8 cellular contexts compared by ENCODE assay signal in the genomic region with DNA sequence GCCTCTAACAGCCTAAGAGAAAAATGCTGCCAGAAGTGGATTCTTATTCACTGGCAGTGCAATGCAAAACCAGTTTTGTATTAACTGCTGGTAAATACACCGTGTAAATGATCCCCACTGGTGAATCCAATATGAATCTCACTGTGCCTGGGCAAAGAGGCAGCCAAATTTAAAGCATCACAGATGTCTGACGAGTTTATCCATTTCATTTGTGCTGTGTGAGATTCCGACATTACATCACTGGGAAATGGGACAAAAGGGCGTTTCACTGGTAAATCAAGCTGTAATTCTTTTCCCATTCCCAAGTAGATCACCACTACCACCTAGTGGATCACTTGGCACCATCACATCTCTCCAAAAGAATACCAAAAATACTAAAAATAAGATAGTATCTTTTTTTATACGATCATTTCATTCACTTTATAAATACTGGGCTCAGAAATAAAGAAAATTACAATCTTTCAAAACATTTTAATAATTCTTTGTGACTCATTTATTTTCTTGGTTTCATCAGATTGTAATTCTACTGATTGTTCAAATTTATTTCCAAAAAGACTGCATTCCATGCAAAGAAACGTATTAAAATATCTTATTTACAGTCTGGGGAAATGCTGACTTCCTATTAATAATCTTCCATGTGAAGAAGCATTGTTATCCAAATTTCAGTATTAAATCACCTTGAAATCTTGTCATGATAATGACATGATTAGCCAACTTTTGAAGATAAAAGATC.
DNase-seq lines count a peak whose midpoint lies in the region; ATAC-seq and TF ChIP-seq lines count a peak whose summit lies in the region.

No MANE protein-coding gene starts in this region.

- peaks cover 11% of the 10 kb centered on the region for H3K4me1 Mint-ChIP-seq in endodermal cell
- H3K4me1 Mint-ChIP-seq in naive thymus-derived CD8-positive, alpha-beta T cell, result no peaks in the 10 kb centered on the region

- no peak overlapping the region for H3K4me2 ChIP-seq in neuronal stem cell (ENCODE audit: insufficient read depth, low read length, poor library complexity, severe bottlenecking)

- peak; percentile 65 for DNase-seq in ELR (ENCODE audit: low read depth)
- DNase-seq in NCI-H446 (lab: John Stamatoyannopoulos, UW), result peak; percentile 16 to 17
- peak; percentile 57 for DNase-seq in endodermal cell
- peak; percentile 63 for DNase-seq in neuronal stem cell (ENCODE audit: low spot score)
- DNase-seq in GM19240 (ENCODE audit: insufficient read length, low spot score), result no peak
- no peak for DNase-seq in naive thymus-derived CD8-positive, alpha-beta T cell

- H3K9me3 ChIP-seq in endodermal cell (ENCODE audit: control insufficient read depth, low read length), result no peaks in the 10 kb centered on the region
- H3K9me3 ChIP-seq in neuronal stem cell (replicated peaks in 1 of 2; ENCODE audit: control insufficient read depth in 2 of 2, insufficient read depth in 1 of 2, low read depth in 1 of 2, low read length in 2 of 2), result no peaks in the 10 kb centered on the region

- H3K18ac ChIP-seq in neuronal stem cell (ENCODE audit: low read length), result no peak overlapping the region

- H3K9me3 Mint-ChIP-seq in endodermal cell, result no peaks in the 10 kb centered on the region
- peaks cover 0 to 2% (median 0%) of the 10 kb centered on the region in 9 donors for H3K9me3 Mint-ChIP-seq in naive thymus-derived CD8-positive, alpha-beta T cell

- H4K91ac ChIP-seq in neuronal stem cell (ENCODE audit: low read depth, low read length, poor library complexity), result no peak overlapping the region

- H3K27ac ChIP-seq in endodermal cell (ENCODE audit: low read depth, low read length), result no peak overlapping the region
- H3K27ac ChIP-seq in neuronal stem cell (replicated peaks; ENCODE audit: low read length), result no peak overlapping the region

- H2AFZ ChIP-seq in neuronal stem cell (ENCODE audit: low read length), result peak overlapping the region; percentile 68

- no peaks in the 10 kb centered on the region for H3K27me3 ChIP-seq in endodermal cell (ENCODE audit: control insufficient read depth, insufficient read depth, low read length, poor library complexity, severe bottlenecking)
- H3K27me3 ChIP-seq in neuronal stem cell (ENCODE audit: control insufficient read depth in 3 of 3, insufficient read depth in 3 of 3, low read depth in 1 of 3, low read length in 3 of 3), result no peaks in the 10 kb centered on the region

- no peak overlapping the region for H3K9ac ChIP-seq in endodermal cell (ENCODE audit: extremely low read depth, low read length, poor library complexity, severe bottlenecking)
- H3K9ac ChIP-seq in neuronal stem cell (ENCODE audit: low read depth, low read length, poor library complexity), result no peak overlapping the region

- no peaks in the 10 kb centered on the region for H3K27me3 Mint-ChIP-seq in endodermal cell (ENCODE audit: insufficient read depth)
- H3K27me3 Mint-ChIP-seq in naive thymus-derived CD8-positive, alpha-beta T cell, result peaks cover 0 to 3% (median 0%) of the 10 kb centered on the region in 5 donors

- no peak overlapping the region for H3K4ac ChIP-seq in neuronal stem cell (ENCODE audit: low read length)

- H3K4me3 ChIP-seq in endodermal cell (ENCODE audit: low read length) (no peak overlapping the region), neuronal stem cell (ENCODE audit: low read length in 2 of 2) (no peak overlapping the region)

- no peak overlapping the region for H2BK15ac ChIP-seq in neuronal stem cell (ENCODE audit: low read length)

- no peak overlapping the region for H3K14ac ChIP-seq in neuronal stem cell (ENCODE audit: low read length)

- no peaks in the 10 kb centered on the region for H3K36me3 Mint-ChIP-seq in endodermal cell (ENCODE audit: low read depth)
- no peaks in the 10 kb centered on the region for H3K36me3 Mint-ChIP-seq in naive thymus-derived CD8-positive, alpha-beta T cell

- H3K36me3 ChIP-seq in endodermal cell (ENCODE audit: control insufficient read depth, insufficient read depth, low read length) (no peaks in the 10 kb centered on the region), neuronal stem cell (replicated peaks in 1 of 2; ENCODE audit: control insufficient read depth in 2 of 2, insufficient read depth in 2 of 2, low read length in 2 of 2) (no peaks in the 10 kb centered on the region)

- H2BK12ac ChIP-seq in neuronal stem cell (ENCODE audit: low read length), result no peak overlapping the region

- no peak overlapping the region for H3K23ac ChIP-seq in neuronal stem cell (ENCODE audit: low read depth, low read length, poor library complexity)

- no peak overlapping the region for H2BK120ac ChIP-seq in neuronal stem cell (ENCODE audit: low read depth, low read length)

- H3K27ac Mint-ChIP-seq in endodermal cell, result no peak overlapping the region
- H3K27ac Mint-ChIP-seq in naive thymus-derived CD8-positive, alpha-beta T cell, result no peak overlapping the region

- TF ChIP-seq CTCF in endodermal cell (conservative IDR thresholded peaks at IDR 0.05), result peak; percentile 83

- no peaks in the 10 kb centered on the region for H3K79me1 ChIP-seq in neuronal stem cell (ENCODE audit: low read depth, low read length)

- no peak overlapping the region for H3K4me3 Mint-ChIP-seq in endodermal cell
- H3K4me3 Mint-ChIP-seq in naive thymus-derived CD8-positive, alpha-beta T cell, result no peak overlapping the region

- no peaks in the 10 kb centered on the region for H3K4me1 ChIP-seq in endodermal cell (ENCODE audit: control insufficient read depth, insufficient read depth, low read length)
- H3K4me1 ChIP-seq in neuronal stem cell (ENCODE audit: control insufficient read depth in 2 of 2, insufficient read depth in 1 of 2, low read depth in 1 of 2, low read length in 2 of 2), result peaks cover 0 to 1% of the 10 kb centered on the region in 2 donors

- POLR2A ChIA-PET in naive thymus-derived CD8-positive, alpha-beta T cell (lab: Charles Lee), result interaction anchor here (0.6 kb wide), 1 partner anchor 418 kb away, joined by 3 read pairs; no protein-coding TSS in a partner anchor

- H2BK5ac ChIP-seq in neuronal stem cell (ENCODE audit: low read length), result no peak overlapping the region

- H2AK5ac ChIP-seq in neuronal stem cell (ENCODE audit: low read depth, low read length), result no peak overlapping the region

- no peak overlapping the region for H4K8ac ChIP-seq in neuronal stem cell (ENCODE audit: low read depth, low read length)

- WGBS in endodermal cell (ENCODE audit: insufficient coverage in 1 of 2, insufficient read length in 1 of 2), 2 experiments, result 65 to 74% methylated on average over 3 to 6 of the region's 6 CpGs
- WGBS in neuronal stem cell (ENCODE audit: extremely low coverage in 2 of 2, insufficient read length in 2 of 2, insufficient replicate concordance in 1 of 2), 2 donors, result no CpG with 5 or more reads among the region's 6 CpGs

- ATAC-seq in HG02763 (IDR thresholded peaks at IDR 0.05; ENCODE audit: unreplicated experiment), result no peak
- no peak for ATAC-seq in HG02885 (IDR thresholded peaks at IDR 0.05; ENCODE audit: poor library complexity, unreplicated experiment)
- ATAC-seq in naive thymus-derived CD8-positive, alpha-beta T cell, result no peak

Comparison
In these comparisons a context has a peak if more than half of its experiments do, and no peak if none do; other contexts are left out.
1. DNase-seq: peak in ELR (single experiment), NCI-H446 (2 of 2), endodermal cell (single experiment) and neuronal stem cell (single experiment); none in GM19240 (single experiment) and naive thymus-derived CD8-positive, alpha-beta T cell (0 of 10).